ENCODE assay signal across 8 cellular contexts in genomic region chr22:42070517-42071422, GRCh38. TPM values are rescaled to one million over a fixed set of nuclear protein-coding genes. Genes with fewer than 3 reads are reported as not detected.
DNase-seq lines count a peak whose midpoint lies in the region; ATAC-seq, FAIRE-seq and TF ChIP-seq lines count a peak whose summit lies in the region.

TSS of gene NAGA (minus strand) at chr22:42070812. CDS start at chr22:42070297, 515 bp downstream.

- peak within 1 kb of the TSS; percentile 90 to 95 (median 94) for H3K4me3 Mint-ChIP-seq in CD4-positive, CD25-positive, alpha-beta regulatory T cell

- peak; percentile 67 to 92 for TF ChIP-seq POLR2A in HepG2 (IDR thresholded peaks at IDR 0.05; ENCODE audit: insufficient read depth in 1 of 2, low read depth in 2 of 2, low read length in 2 of 2)

- H3K36me3 ChIP-seq in CD4-positive, CD25-positive, alpha-beta regulatory T cell (ENCODE audit: control insufficient read depth, insufficient read depth, low read length) = peaks cover 7% of the 10 kb centered on the region
- H3K36me3 ChIP-seq in HepG2 (replicated peaks in 1 of 2; ENCODE audit: control insufficient read depth in 1 of 2, insufficient read depth in 2 of 2, low read length in 2 of 2) = peaks cover 0 to 4% of the 10 kb centered on the region in 2 experiments; a peak in 3 of 5 replicates

- H3K9me3 Mint-ChIP-seq in CD4-positive, CD25-positive, alpha-beta regulatory T cell = no peaks in the 10 kb centered on the region

- peak; percentile 91 to 97 (median 94) for DNase-seq in CD4-positive, CD25-positive, alpha-beta regulatory T cell
- DNase-seq in HK-2 (ENCODE audit: unreplicated experiment) (peak; percentile 95), NCI-H82 treated with DMSO at 0.1 percent for 48 hours (lab: John Stamatoyannopoulos, UW; ENCODE audit: unreplicated experiment) (peak; percentile 77), dermis microvascular lymphatic vessel endothelial cell (ENCODE audit: low read depth in 2 of 2) (peak; percentile 87 to 98), HepG2 (ENCODE audit: low spot score) (peak; percentile 92)
- peak; percentile 95 to 97 for DNase-seq in activated CD4-positive, alpha-beta T cell treated with anti-CD3 and anti-CD28 coated beads, Interleukin-2, amount 50 U/mL, for 48 hours
- peak; percentile 84 to 90 for DNase-seq in stimulated activated CD4-positive, alpha-beta T cell treated with anti-CD3 and anti-CD28 coated beads, Interleukin-2, amount 100 ng/mL, for 48 hours

- H3K79me2 ChIP-seq in HepG2 (ENCODE audit: insufficient read depth, low read length) = no peaks in the 10 kb centered on the region

- TF ChIP-seq RAD21 in HepG2 (CRISPR knock-in tag; IDR thresholded peaks at IDR 0.05) = no peak

- H3K4me1 ChIP-seq in CD4-positive, CD25-positive, alpha-beta regulatory T cell (ENCODE audit: control insufficient read depth, insufficient read depth, low read length, poor library complexity, severe bottlenecking) = peaks cover 56% of the 10 kb centered on the region
- peaks cover 36% of the 10 kb centered on the region for H3K4me1 ChIP-seq in HepG2 (ENCODE audit: insufficient read depth, low read length)

- peak; percentile 98 for FAIRE-seq in HepG2 (lab: Jason Lieb, UNC)

- WGBS in HepG2 (ENCODE audit: low lambda C conversion rate) = 0% methylated on average over 14 of the region's 56 CpGs

- H3K4me1 Mint-ChIP-seq in CD4-positive, CD25-positive, alpha-beta regulatory T cell = peaks cover 0 to 52% (median 28%) of the 10 kb centered on the region in 4 donors

- peak within 1 kb of the TSS; percentile 61 for H2AFZ ChIP-seq in HepG2 (ENCODE audit: low read length)

- POLR2A ChIA-PET in HepG2 (lab: Yijun Ruan, JAX) = interaction anchor here (0.7 to 2.5 kb wide), 3 partner anchors 9 to 32 kb away, joined by 3 to 21 read pairs (median 16); partner anchors contain the start of genes NDUFA6 and SMDT1

- no peaks in the 10 kb centered on the region for H4K20me1 ChIP-seq in HepG2 (ENCODE audit: insufficient read depth, low read length)

- TF ChIP-seq CTCF in HepG2 (CRISPR knock-in tag; IDR thresholded peaks at IDR 0.05) = 0 out of 2 replicates have a peak, but pooled peaks have one; percentile 16

- H3K4me2 ChIP-seq in HepG2 (ENCODE audit: low read depth, low read length) = peak within 1 kb of the TSS; percentile 100

- in situ Hi-C loops in HepG2 (cut with HindIII; ENCODE audit: extremely low pct_ligation_motif_present, low pct_unique_long_range_greater_than_20kb) = loop anchor here (5.0 kb wide), 1 partner anchor 103 kb away; the partner anchor contains the start of gene SEPTIN3

- peak within 1 kb of the TSS; percentile 69 to 96 (median 96) for H3K27ac Mint-ChIP-seq in CD4-positive, CD25-positive, alpha-beta regulatory T cell

- H3K27ac ChIP-seq in CD4-positive, CD25-positive, alpha-beta regulatory T cell (ENCODE audit: insufficient read depth, low read length, poor library complexity, severe bottlenecking) = peak within 1 kb of the TSS; percentile 85
- H3K27ac ChIP-seq in HepG2 (ENCODE audit: extremely low read length, insufficient read depth, low read length) = peak within 1 kb of the TSS; percentile 68

- H3K27me3 Mint-ChIP-seq in CD4-positive, CD25-positive, alpha-beta regulatory T cell = no peaks in the 10 kb centered on the region

- peak within 1 kb of the TSS; percentile 77 for H3K9ac ChIP-seq in HepG2 (ENCODE audit: insufficient read depth, low read depth, low read length)

- TF ChIP-seq EP300 in HepG2 (IDR thresholded peaks at IDR 0.05; ENCODE audit: low read depth in 2 of 2, low read length in 2 of 2) (no peak), HepG2 (CRISPR knock-in tag; IDR thresholded peaks at IDR 0.05; ENCODE audit: borderline replicate concordance) (no peak; the same call in 1 of the 2 replicates)

- no peaks in the 10 kb centered on the region for H3K9me3 ChIP-seq in CD4-positive, CD25-positive, alpha-beta regulatory T cell (ENCODE audit: control insufficient read depth in 2 of 2, low read length in 2 of 2)
- no peaks in the 10 kb centered on the region for H3K9me3 ChIP-seq in HepG2 (ENCODE audit: low read length)

- H3K4me3 ChIP-seq in CD4-positive, CD25-positive, alpha-beta regulatory T cell (ENCODE audit: low read depth, low read length) = peak within 1 kb of the TSS; percentile 75
- H3K4me3 ChIP-seq in HepG2 (replicated peaks in 1 of 3; ENCODE audit: insufficient read depth in 1 of 3, low read depth in 2 of 3, low read length in 3 of 3) = peak within 1 kb of the TSS; percentile 52 to 79 (median 64)

- intact Hi-C loops in HepG2 (cut with micrococcal nuclease; ENCODE audit: unreplicated experiment) = no loop called here

- TSS peak; percentile 96 for BruUV-seq in HepG2 (replicated peaks; lab: Mats Ljungman, UMichigan)

- H3K27me3 ChIP-seq in CD4-positive, CD25-positive, alpha-beta regulatory T cell (ENCODE audit: control insufficient read depth, insufficient read depth, low read length) = no peaks in the 10 kb centered on the region
- no peaks in the 10 kb centered on the region; a peak in 1 of 5 replicates for H3K27me3 ChIP-seq in HepG2 (ENCODE audit: control insufficient read depth in 1 of 2, insufficient read depth in 2 of 2, low read length in 2 of 2)

- peaks cover 10% of the 10 kb centered on the region for H3K36me3 Mint-ChIP-seq in CD4-positive, CD25-positive, alpha-beta regulatory T cell

- CTCF ChIA-PET in HepG2 (lab: Yijun Ruan, JAX; ENCODE audit: low intra/inter-chr PET ratio, low total read pairs) = no interaction called here

- peak; percentile 97 for ATAC-seq in CD4-positive, CD25-positive, alpha-beta regulatory T cell (ENCODE audit: low read depth in 2 of 2)
- ATAC-seq in GM19452 (IDR thresholded peaks at IDR 0.05; ENCODE audit: unreplicated experiment) (peak; percentile 87), HepG2 (peak; percentile 98)

TF ChIP-seq in HepG2, 621 proteins besides CTCF, POLR2A, EP300 and RAD21 (continues in another document):
- TF ChIP-seq GMEB1 (CRISPR knock-in tag; IDR thresholded peaks at IDR 0.05; ENCODE audit: borderline replicate concordance) (peak; percentile 75), NFE2L1 (CRISPR knock-in tag; IDR thresholded peaks at IDR 0.05; ENCODE audit: borderline replicate concordance) (no peak), POLR2AphosphoS5 (IDR thresholded peaks at IDR 0.05; ENCODE audit: low read depth, low read length) (peak; percentile 85), ZKSCAN1 (IDR thresholded peaks at IDR 0.05; ENCODE audit: low read length) (no peak), ZBTB1 (CRISPR knock-in tag; IDR thresholded peaks at IDR 0.05; ENCODE audit: borderline replicate concordance) (no peak), ZNF276 (CRISPR knock-in tag; IDR thresholded peaks at IDR 0.05; ENCODE audit: low read depth) (no peak; the same call in none of the 2 replicates)

RNA-seq across cellular contexts. Expression of gene NAGA, which starts in this region (rescaled TPM):
- 12.7 TPM for total RNA-seq in CD4-positive, CD25-positive, alpha-beta regulatory T cell
- polyA plus RNA-seq in CD4-positive, CD25-positive, alpha-beta regulatory T cell = 10 to 100 TPM; 17.9 to 29.0 (median 26.0) TPM
- 21.7 TPM in 2 replicates for total RNA-seq in dermis microvascular lymphatic vessel endothelial cell
- total RNA-seq in HepG2 (2016; rRNA removed; fragmentation: Illumina TruSeq; extraction: Trizol) = 9.1 and 15.1 TPM in 2 replicates
- total RNA-seq in HepG2 (2016; cell fraction: cytosol; rRNA removed; fragmentation: Illumina TruSeq; extraction: Trizol; ENCODE audit: low read depth) = 1.9 and 2.2 TPM in 2 replicates
- 8.3 and 15.3 TPM in 2 replicates for total RNA-seq in HepG2 (2016; cell fraction: insoluble cytoplasmic fraction; rRNA removed; fragmentation: Illumina TruSeq; extraction: Trizol)
- 6.5 and 6.8 TPM in 2 replicates for total RNA-seq in HepG2 (2016; cell fraction: membrane; rRNA removed; fragmentation: Illumina TruSeq; extraction: Trizol)
- 11.0 and 13.5 TPM in 2 replicates for total RNA-seq in HepG2 (2016; cell fraction: nucleus; rRNA removed; fragmentation: Illumina TruSeq; extraction: Trizol)
- polyA plus RNA-seq in HepG2 (2011; rRNA removed) = 23.4 and 25.7 TPM in 2 replicates
- polyA plus RNA-seq in HepG2 (2011; cell fraction: cytosol; rRNA removed) = 17.5 and 21.7 TPM in 2 replicates
- 14.8 and 15.8 TPM in 2 replicates for polyA plus RNA-seq in HepG2 (2011; cell fraction: nucleus; rRNA removed)
- 13.6 and 14.8 TPM in 2 replicates for polyA plus RNA-seq in HepG2 (2012)
- polyA plus RNA-seq in HepG2 (2016; cell fraction: cytosol; fragmentation: Illumina TruSeq; extraction: Trizol; ENCODE audit: low read depth) = 2.2 and 3.3 TPM in 2 replicates
- 8.7 and 9.7 TPM in 2 replicates for polyA plus RNA-seq in HepG2 (2016; cell fraction: insoluble cytoplasmic fraction; fragmentation: Illumina TruSeq; extraction: Trizol; ENCODE audit: low read depth)
- polyA plus RNA-seq in HepG2 (2016; cell fraction: membrane; fragmentation: Illumina TruSeq; extraction: Trizol; ENCODE audit: low read depth) = 5.7 and 7.6 TPM in 2 replicates
- 18.7 and 20.1 TPM in 2 replicates for polyA plus RNA-seq in HepG2 (2016; cell fraction: nucleus; fragmentation: Illumina TruSeq; extraction: Trizol; ENCODE audit: insufficient read depth, low read depth)
- polyA minus RNA-seq in HepG2 (2011; rRNA and poly(A)+ RNA removed; ENCODE audit: low replicate concordance) = 47.7 and 73.3 TPM in 2 replicates
- polyA minus RNA-seq in HepG2 (2011; cell fraction: cytosol; rRNA and poly(A)+ RNA removed) = 10.8 and 14.8 TPM in 2 replicates
- polyA minus RNA-seq in HepG2 (2011; cell fraction: nucleus; rRNA and poly(A)+ RNA removed) = 8.0 and 9.1 TPM in 2 replicates

Comparison
In these comparisons a context has a peak if more than half of its experiments do, and no peak if none do; other contexts are left out.
1. Peak in every context shown above with its lines: DNase-seq, ATAC-seq, H3K4me3 ChIP-seq and H3K27ac ChIP-seq.